8 cellular contexts compared by ENCODE assay signal in the genomic region with DNA sequence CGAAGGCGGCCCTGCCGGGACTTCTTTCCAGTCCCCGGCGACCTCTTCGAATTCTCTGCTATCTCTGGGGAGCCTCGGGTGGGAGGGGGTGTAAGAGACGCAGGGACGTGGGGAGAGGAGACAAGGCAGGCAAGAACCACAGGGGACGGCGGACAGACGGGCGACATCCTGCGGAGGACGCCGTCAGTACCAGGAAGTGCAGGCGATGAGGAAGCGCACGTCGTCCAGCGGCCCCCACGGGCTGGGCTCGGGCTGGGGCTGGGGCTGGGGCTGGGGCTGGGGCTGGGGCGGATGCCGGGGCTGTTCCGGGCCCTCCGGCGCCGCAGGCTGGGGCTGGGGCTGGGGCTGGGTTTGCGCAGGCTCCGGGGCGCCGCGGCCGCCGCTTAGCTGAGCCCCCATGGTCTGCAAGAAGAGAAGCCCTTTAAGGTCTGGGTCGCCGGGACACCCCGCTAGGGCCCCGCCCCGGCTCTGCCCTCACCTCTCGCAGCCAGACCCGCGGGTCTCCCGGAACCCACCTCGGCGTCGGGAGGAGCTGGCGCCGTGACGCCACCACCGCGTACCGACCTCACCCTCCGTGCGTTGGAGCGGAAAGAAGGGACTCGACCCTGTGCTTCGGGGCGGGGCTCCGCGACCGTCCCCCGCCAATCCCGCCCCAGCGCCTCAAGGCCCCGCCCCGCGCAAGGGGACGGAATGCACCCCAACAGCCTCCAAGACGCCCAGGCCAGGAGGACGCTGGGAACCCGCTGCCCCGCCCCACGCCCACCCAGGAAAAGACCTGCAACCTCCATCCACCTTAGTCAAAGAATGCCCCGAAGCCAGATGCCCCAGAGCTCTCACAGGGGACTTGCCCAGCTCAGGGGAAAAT. TPM values are rescaled to one million over a fixed set of nuclear protein-coding genes. Genes with fewer than 3 reads are reported as not detected.
A peak's percentile ranks its signal among the peaks of the same experiment; 100 is the strongest.
DNase-seq lines count a peak whose midpoint lies in the region; ATAC-seq and TF ChIP-seq lines count a peak whose summit lies in the region.

TSS of gene MMP24OS (minus strand) at position 592 of the 865 bp plus-strand sequence. CDS start at position 399, 193 bp downstream.

- H3K4me1 ChIP-seq in left lung: peaks cover 12 to 30% of the 10 kb centered on the region in 2 donors

- peak within 1 kb of the TSS; percentile 98 to 99 for H3K27ac ChIP-seq in left lung

- H3K9me3 ChIP-seq in left lung: no peaks in the 10 kb centered on the region

- peak; percentile 96 for DNase-seq in AG20443 (ENCODE audit: low spot score)
- peak; percentile 83 for DNase-seq in NCI-H510A (lab: John Stamatoyannopoulos, UW)
- DNase-seq in activated CD4-positive, alpha-beta T cell treated with anti-CD3 and anti-CD28 coated beads, Interleukin-2, amount 50 U/mL, for 1 hour: peak; percentile 88
- DNase-seq in left lung: peak; percentile 92 to 98
- peak; percentile 80 for DNase-seq in stimulated activated CD4-positive, alpha-beta T cell treated with anti-CD3 and anti-CD28 coated beads, Interleukin-2, amount 100 ng/mL, for 4 hours (ENCODE audit: low read depth)

- peaks cover 0 to 66% of the 10 kb centered on the region in 2 donors for H3K36me3 ChIP-seq in left lung

- peaks cover 99% of the 10 kb centered on the region for H3K36me3 Mint-ChIP-seq in dendritic cell treated with granulocyte-macrophage colony-stimulating factor and Interleukin-4, amounts not matched to agents 40 ng/mL and 50 ng/mL, for 4 days (ENCODE audit: low read depth)

- ATAC-seq in GM18907 (IDR thresholded peaks at IDR 0.05; ENCODE audit: unreplicated experiment) (peak; percentile 79), HG03139 (IDR thresholded peaks at IDR 0.05; ENCODE audit: unreplicated experiment) (peak; percentile 66), left lung (peak; percentile 96)

- peak within 1 kb of the TSS; percentile 100 for H3K4me3 Mint-ChIP-seq in dendritic cell treated with granulocyte-macrophage colony-stimulating factor and Interleukin-4, amounts not matched to agents 40 ng/mL and 50 ng/mL, for 4 days

- no peaks in the 10 kb centered on the region for H3K27me3 Mint-ChIP-seq in dendritic cell treated with granulocyte-macrophage colony-stimulating factor and Interleukin-4, amounts not matched to agents 40 ng/mL and 50 ng/mL, for 4 days

- H3K4me3 ChIP-seq in left lung: peak within 1 kb of the TSS; percentile 65 to 86

- intact Hi-C loops in dendritic cell treated with granulocyte-macrophage colony-stimulating factor and Interleukin-4, amounts not matched to agents 40 ng/mL and 50 ng/mL, for 4 days (cut with micrococcal nuclease): loop anchor here (5.0 kb wide), 1 partner anchor 185 kb away; the partner anchor contains the start of gene TRPC4AP
- intact Hi-C loops in left lung (cut with DNase I): no loop called here

- peaks cover 58% of the 10 kb centered on the region for H3K4me1 Mint-ChIP-seq in dendritic cell treated with granulocyte-macrophage colony-stimulating factor and Interleukin-4, amounts not matched to agents 40 ng/mL and 50 ng/mL, for 4 days (ENCODE audit: low read depth)

- peak in 1 of 2 donors; percentile 9 for TF ChIP-seq CTCF in left lung (IDR thresholded peaks at IDR 0.05)

- H3K27ac Mint-ChIP-seq in dendritic cell treated with granulocyte-macrophage colony-stimulating factor and Interleukin-4, amounts not matched to agents 40 ng/mL and 50 ng/mL, for 4 days: peak within 1 kb of the TSS; percentile 94

- H3K9me3 Mint-ChIP-seq in dendritic cell treated with granulocyte-macrophage colony-stimulating factor and Interleukin-4, amounts not matched to agents 40 ng/mL and 50 ng/mL, for 4 days: no peaks in the 10 kb centered on the region

- H3K27me3 ChIP-seq in left lung: no peaks in the 10 kb centered on the region

RNA-seq across cellular contexts. Expression of gene MMP24OS, which starts in this region (rescaled TPM):
- total RNA-seq in left lung: 100 to 1,000 TPM in 1 of 2 donors, 10 to 100 TPM in 1; 75.7 to 109 TPM

Comparison
In these comparisons a context has a peak if more than half of its experiments do, and no peak if none do; other contexts are left out.
1. Peak in every context shown above with its lines: DNase-seq, ATAC-seq, H3K4me3 ChIP-seq and H3K27ac ChIP-seq.